In the genomic region with DNA sequence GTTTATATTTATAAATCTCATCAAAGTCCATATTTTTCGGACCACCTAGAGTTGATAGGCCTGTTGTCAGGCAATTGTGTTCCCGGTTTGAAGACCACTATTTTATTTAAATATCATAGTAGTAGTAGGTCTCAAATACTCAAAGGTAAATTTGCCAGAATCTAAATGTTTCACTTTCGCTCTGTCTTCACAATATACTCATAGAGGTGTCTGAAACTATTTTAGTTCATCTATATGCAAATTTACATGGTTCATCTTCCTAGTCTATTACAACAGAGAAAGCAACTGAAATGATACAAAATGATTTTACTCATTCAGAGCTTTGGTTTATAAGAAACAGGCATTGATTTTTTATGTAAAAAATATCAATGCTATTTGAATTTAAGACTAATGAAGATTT, we compare ENCODE assay signal across 28 cellular contexts.
"Had no signal": no experiment of that assay in that cellular context is flagged by ENCODE, and none has a peak within 500 bp of the region (broad histone marks: within the 10 kb centered on the region; RNA-seq: fewer than 3 reads in every experiment).

No MANE protein-coding gene starts in this region.

- H3K4me3 ChIP-seq: esophagus muscularis mucosa, gastrocnemius medialis, heart left ventricle had no signal

- DNase-seq: activated B cell treated with CpG ODN at 0.5 μM for 24 hours; activated CD4-positive, alpha-beta T cell treated with anti-CD3 and anti-CD28 coated beads for 48 hours; activated CD4-positive, alpha-beta T cell treated with anti-CD3 and anti-CD28 coated beads, Interleukin-2, amount 50 U/mL, for 1 hour; activated CD4-positive, alpha-beta T cell treated with anti-CD3 and anti-CD28 coated beads, Interleukin-2, amount 50 U/mL, for 48 hours; activated CD8-positive, alpha-beta memory T cell treated with anti-CD3 and anti-CD28 coated beads for 24 hours; activated CD8-positive, alpha-beta T cell treated with anti-CD3 and anti-CD28 coated beads for 36 hours; activated effector memory CD4-positive, alpha-beta T cell treated with Interleukin-2 at 50 U/mL for 16 hours; activated gamma-delta T cell treated with Interleukin-2 at 50 U/mL for 16 hours; activated naive CD4-positive, alpha-beta T cell treated with anti-CD3 and anti-CD28 coated beads, Interleukin-2, amount 50 U/mL, for 16 hours; activated naive CD4-positive, alpha-beta T cell treated with Interleukin-2 at 50 U/mL for 16 hours; activated T-cell treated with anti-CD3 and anti-CD28 coated beads, Interleukin-2, amount 50 U/mL, for 4 hours; amniotic stem cell; anterior cingulate cortex; brain microvascular endothelial cell; cortex of kidney; dermis blood vessel endothelial cell; effector CD4-positive, alpha-beta T cell; effector memory CD8-positive, alpha-beta T cell; erythroblast; foreskin keratinocyte; gastrocnemius medialis; glutamatergic neuron; heart left ventricle; T1000; WERI-Rb-1 had no signal

- H3K4me1 ChIP-seq: esophagus muscularis mucosa, foreskin keratinocyte, gastrocnemius medialis, heart left ventricle had no signal

- H3K27ac ChIP-seq: brain microvascular endothelial cell, esophagus muscularis mucosa, foreskin keratinocyte, gastrocnemius medialis, heart left ventricle, WERI-Rb-1 had no signal

- H3K36me3 ChIP-seq: brain microvascular endothelial cell, esophagus muscularis mucosa, gastrocnemius medialis, heart left ventricle, WERI-Rb-1 had no signal

- ATAC-seq: activated CD4-positive, CD25-positive, alpha-beta regulatory T cell treated with anti-CD3 and anti-CD28 coated beads, Interleukin-2, amount 50 U/mL, for 24 hours; activated CD8-positive, alpha-beta T cell treated with anti-CD3 and anti-CD28 coated beads for 36 hours; activated T-cell treated with anti-CD3 and anti-CD28 coated beads, Interleukin-2, amount 50 U/mL, for 4 hours; activated T-helper 17 cell treated with anti-CD3 and anti-CD28 coated beads, Interleukin-2, amount 50 U/mL, for 72 hours; effector memory CD8-positive, alpha-beta T cell; foreskin keratinocyte; gastrocnemius medialis; heart left ventricle had no signal

- H3K9me3 ChIP-seq: esophagus muscularis mucosa, gastrocnemius medialis had no signal

- H3K27me3 ChIP-seq: brain microvascular endothelial cell, esophagus muscularis mucosa, foreskin keratinocyte, gastrocnemius medialis, heart left ventricle had no signal
